In genomic region chr7:75995052-75995471, GRCh38 we compare ENCODE assay signal across 8 cellular contexts. TPM values are rescaled to one million over a fixed set of nuclear protein-coding genes. Genes with fewer than 3 reads are reported as not detected.
DNase-seq lines count a peak whose midpoint lies in the region; ATAC-seq, FAIRE-seq and TF ChIP-seq lines count a peak whose summit lies in the region.

No MANE protein-coding gene starts in this region.

- H3K27ac Mint-ChIP-seq in T-helper 17 cell = no peak overlapping the region

- H3K4me1 ChIP-seq in gastroesophageal sphincter (peaks cover 0 to 46% (median 10%) of the 10 kb centered on the region in 3 donors), psoas muscle (peaks cover 27% of the 10 kb centered on the region)

- no peak for TF ChIP-seq EP300 in gastroesophageal sphincter (IDR thresholded peaks at IDR 0.05)

- no peak for TF ChIP-seq POLR2A in gastroesophageal sphincter (IDR thresholded peaks at IDR 0.05)

- no peak for FAIRE-seq in HTR-8/SVneo (lab: Jason Lieb, UNC)

- H3K27me3 Mint-ChIP-seq in T-helper 17 cell = no peaks in the 10 kb centered on the region

- peaks cover 6% of the 10 kb centered on the region for H3K36me3 Mint-ChIP-seq in T-helper 17 cell (ENCODE audit: low read depth)

- H3K4me1 Mint-ChIP-seq in T-helper 17 cell = peaks cover 34% of the 10 kb centered on the region

- H3K27ac ChIP-seq in gastroesophageal sphincter = peak overlapping the region; percentile 58 to 100 (median 94)
- peak overlapping the region; percentile 85 for H3K27ac ChIP-seq in psoas muscle

- DNase-seq in GM12864 (ENCODE audit: low read depth) (no peak), T-helper 17 cell (no peak), psoas muscle (no peak), HTR-8/SVneo (ENCODE audit: insufficient read length, low spot score) (no peak), AG20443 (ENCODE audit: low spot score) (no peak)

- 0 to 52% methylated on average over 1 to 4 of the region's 11 CpGs for WGBS in gastroesophageal sphincter (ENCODE audit: low coverage in 1 of 2), 2 donors
- 23 to 29% (median 25%) methylated on average over 11 of the region's 11 CpGs for WGBS in psoas muscle, 3 donors

- peaks cover 0 to 18% of the 10 kb centered on the region in 2 donors for H3K36me3 ChIP-seq in gastroesophageal sphincter
- peaks cover 0 to 16% of the 10 kb centered on the region in 2 donors for H3K36me3 ChIP-seq in psoas muscle (ENCODE audit: insufficient read depth in 1 of 2, low read depth in 1 of 2)

- H3K9me3 ChIP-seq in T-helper 17 cell (ENCODE audit: control insufficient read depth, low read length, poor library complexity, severe bottlenecking) = no peaks in the 10 kb centered on the region
- H3K9me3 ChIP-seq in gastroesophageal sphincter = no peaks in the 10 kb centered on the region
- no peaks in the 10 kb centered on the region for H3K9me3 ChIP-seq in psoas muscle

- H3K4me3 Mint-ChIP-seq in T-helper 17 cell = peak overlapping the region; percentile 88

- ATAC-seq in T-helper 17 cell = no peak
- ATAC-seq in gastroesophageal sphincter = peak; percentile 1
- ATAC-seq in psoas muscle = peak in 1 of 4 donors; percentile 1
- no peak for ATAC-seq in HG02588 (IDR thresholded peaks at IDR 0.05; ENCODE audit: unreplicated experiment)
- ATAC-seq in GM19467 (IDR thresholded peaks at IDR 0.05; ENCODE audit: unreplicated experiment) = no peak

- H3K27me3 ChIP-seq in gastroesophageal sphincter (no peaks in the 10 kb centered on the region), psoas muscle (ENCODE audit: insufficient read depth in 3 of 3, low read length in 2 of 3) (no peaks in the 10 kb centered on the region)

- intact Hi-C loops in psoas muscle (cut with DNase I) = no loop called here

- TF ChIP-seq CTCF in GM12864 (IDR thresholded peaks at IDR 0.05; ENCODE audit: low read depth, low read length, missing control alignments) (no peak), gastroesophageal sphincter (IDR thresholded peaks at IDR 0.05) (no peak), psoas muscle (IDR thresholded peaks at IDR 0.05) (no peak)

- H3K4me3 ChIP-seq in GM12864 (ENCODE audit: low read depth, low read length) (peak overlapping the region; percentile 96), gastroesophageal sphincter (peak overlapping the region; percentile 57 to 82), psoas muscle (peak overlapping the region; percentile 82)

RNA-seq across cellular contexts. Expression of gene TMEM120A, which starts 0.7 kb away (rescaled TPM):
- 10 to 100 TPM; 21.7 to 27.0 TPM for total RNA-seq in T-helper 17 cell
- total RNA-seq in gastroesophageal sphincter = 10 to 100 TPM in 3 of 4 donors, 1 to 10 TPM in 1; 6.2 to 32.4 (median 29.0) TPM
- total RNA-seq in psoas muscle = 100 to 1,000 TPM in 1 of 4 donors, 10 to 100 TPM in 3; 70.1 to 103 (median 87.1) TPM
- polyA plus RNA-seq in psoas muscle = 100 to 1,000 TPM; 106 to 185 (median 107) TPM

RNA-seq across cellular contexts. Expression of gene STYXL1, which starts 52.7 kb away (rescaled TPM):
- 10 to 100 TPM in 1 of 2 donors, 1 to 10 TPM in 1; 9.0 to 16.5 TPM for total RNA-seq in T-helper 17 cell
- total RNA-seq in gastroesophageal sphincter = 10 to 100 TPM in 2 of 4 donors, 1 to 10 TPM in 2; 8.7 to 18.1 (median 12.5) TPM
- total RNA-seq in psoas muscle = 10 to 100 TPM in 3 of 4 donors, 1 to 10 TPM in 1; 6.6 to 42.3 (median 14.1) TPM
- polyA plus RNA-seq in psoas muscle = 10 to 100 TPM in 2 of 3 donors, 1 to 10 TPM in 1; 9.5 to 67.5 (median 39.9) TPM

RNA-seq across cellular contexts. Expression of gene MDH2, which starts 52.8 kb away (rescaled TPM):
- total RNA-seq in T-helper 17 cell (10 to 100 TPM; 73.6 to 77.0 TPM), gastroesophageal sphincter (100 to 1,000 TPM in 1 of 4 donors, 10 to 100 TPM in 3; 62.7 to 120 (median 71.0) TPM), psoas muscle (100 to 1,000 TPM; 483 to 621 (median 527) TPM)
- polyA plus RNA-seq in psoas muscle = 100 to 1,000 TPM; 385 to 453 (median 396) TPM

Comparison
In these comparisons a context has a peak if more than half of its experiments do, and no peak if none do; other contexts are left out.
1. RNA of gene MDH2, which starts 52.8 kb away (total RNA-seq): 483 to 621 TPM in psoas muscle; 73.6 to 77.0 TPM in T-helper 17 cell and 62.7 to 120 TPM in gastroesophageal sphincter; every median in the first group is over 4 times any median in the second.
2. Peak in every context shown above with its lines, with median percentiles within 50 percentile points of each other: H3K4me3 ChIP-seq.